ENCODE assay signal across 23 cellular contexts in the genomic region with DNA sequence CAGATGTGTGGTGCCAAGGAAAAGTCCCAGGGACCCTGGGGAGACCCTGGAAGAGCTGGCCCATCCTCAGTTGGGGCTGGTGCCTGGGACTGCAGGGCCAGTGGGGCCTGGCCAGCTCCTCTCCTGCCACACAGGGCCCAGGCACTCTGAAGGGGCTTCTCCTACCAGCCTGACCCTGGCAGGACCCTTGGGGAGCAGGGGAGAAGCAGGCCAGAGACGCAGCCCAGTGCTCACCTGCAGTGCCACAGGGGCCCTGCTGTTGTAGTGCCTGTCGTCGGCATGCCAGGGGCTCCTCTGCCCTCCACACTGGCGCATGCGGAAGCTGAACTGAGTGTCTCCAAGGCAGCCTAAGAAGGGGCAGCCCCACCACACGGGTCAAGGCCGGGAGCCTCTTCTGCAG.
"Had no signal": no experiment of that assay in that cellular context is flagged by ENCODE, and none has a peak within 500 bp of the region (broad histone marks: within the 10 kb centered on the region; RNA-seq: fewer than 3 reads in every experiment).

No MANE protein-coding gene starts in this region.

- H3K9me3 Mint-ChIP-seq: activated CD4-positive, alpha-beta memory T cell treated with anti-CD3 and anti-CD28 coated beads, Interleukin-2, amount 10 ng/mL, durations not matched to agents 7 days and 5 days; activated naive CD4-positive, alpha-beta T cell treated with anti-CD3 and anti-CD28 coated beads for 36 hours; activated naive CD8-positive, alpha-beta T cell treated with anti-CD3 and anti-CD28 coated beads, Interleukin-2, amount 50 U/mL, for 24 hours; activated T-cell treated with anti-CD3 and anti-CD28 coated beads, Interleukin-2, amount 50 U/mL, for 72 hours; memory B cell; neural crest cell; stimulated activated effector memory CD8-positive, alpha-beta T cell treated with anti-CD3 and anti-CD28 coated beads, Interleukin-12 subunit alpha, Interleukin-12 subunit beta, amount 100 ng/mL, for 72 hours had no signal

- H3K27me3 Mint-ChIP-seq: activated CD4-positive, alpha-beta memory T cell treated with anti-CD3 and anti-CD28 coated beads, Interleukin-2, amount 10 ng/mL, durations not matched to agents 7 days and 5 days; activated naive CD8-positive, alpha-beta T cell treated with anti-CD3 and anti-CD28 coated beads, Interleukin-2, amount 50 U/mL, for 24 hours; memory B cell had no signal

- H3K27me3 ChIP-seq: body of pancreas, cardiac muscle cell, gastroesophageal sphincter, stomach, uterus had no signal

- ATAC-seq: activated naive CD8-positive, alpha-beta T cell treated with anti-CD3 and anti-CD28 coated beads, Interleukin-2, amount 50 U/mL, for 24 hours; activated T-cell treated with anti-CD3 and anti-CD28 coated beads, Interleukin-2, amount 50 U/mL, for 72 hours; body of pancreas; gastroesophageal sphincter; left cardiac atrium; mucosa of descending colon; sciatic nerve; stimulated activated effector memory CD8-positive, alpha-beta T cell treated with anti-CD3 and anti-CD28 coated beads, Interleukin-12 subunit alpha, Interleukin-12 subunit beta, amount 100 ng/mL, for 72 hours had no signal

- H3K9me3 ChIP-seq: body of pancreas, gastroesophageal sphincter, mucosa of descending colon, stomach, uterus had no signal

- H3K4me3 Mint-ChIP-seq: activated CD4-positive, alpha-beta memory T cell treated with anti-CD3 and anti-CD28 coated beads, Interleukin-2, amount 10 ng/mL, durations not matched to agents 7 days and 5 days; activated naive CD4-positive, alpha-beta T cell treated with anti-CD3 and anti-CD28 coated beads for 36 hours; activated naive CD8-positive, alpha-beta T cell treated with anti-CD3 and anti-CD28 coated beads, Interleukin-2, amount 50 U/mL, for 24 hours; activated T-cell treated with anti-CD3 and anti-CD28 coated beads, Interleukin-2, amount 50 U/mL, for 72 hours; memory B cell; neural crest cell; stimulated activated effector memory CD8-positive, alpha-beta T cell treated with anti-CD3 and anti-CD28 coated beads, Interleukin-12 subunit alpha, Interleukin-12 subunit beta, amount 100 ng/mL, for 72 hours had no signal

- DNase-seq: activated CD4-positive, alpha-beta memory T cell treated with anti-CD3 and anti-CD28 coated beads, Interleukin-2, amount 10 ng/mL, durations not matched to agents 7 days and 5 days; activated CD4-positive, alpha-beta T cell treated with anti-CD3 and anti-CD28 coated beads for 48 hours; activated effector memory CD4-positive, alpha-beta T cell treated with Interleukin-2 at 50 U/mL for 16 hours; activated naive CD4-positive, alpha-beta T cell treated with anti-CD3 and anti-CD28 coated beads for 36 hours; activated naive CD8-positive, alpha-beta T cell treated with anti-CD3 and anti-CD28 coated beads, Interleukin-2, amount 50 U/mL, for 24 hours; activated T-cell treated with anti-CD3 and anti-CD28 coated beads, Interleukin-2, amount 50 U/mL, for 72 hours; body of pancreas; head of caudate nucleus; hypothalamus; left cardiac atrium; small intestine; stimulated activated CD4-positive, alpha-beta T cell treated with anti-CD3 and anti-CD28 coated beads, Interleukin-2, amount 100 ng/mL, for 24 hours; stomach; uterus had no signal

- H3K27ac ChIP-seq: body of pancreas, cardiac muscle cell, epithelial cell of prostate, gastroesophageal sphincter, stomach, uterus had no signal

- H3K4me1 ChIP-seq: body of pancreas, uterus had no signal

- H3K4me3 ChIP-seq: body of pancreas, cardiac muscle cell, gastroesophageal sphincter, mucosa of descending colon, stomach, uterus had no signal

- H3K36me3 Mint-ChIP-seq: memory B cell; stimulated activated effector memory CD8-positive, alpha-beta T cell treated with anti-CD3 and anti-CD28 coated beads, Interleukin-12 subunit alpha, Interleukin-12 subunit beta, amount 100 ng/mL, for 72 hours had no signal

- FAIRE-seq: islet of Langerhans, small intestine had no signal

- H3K27ac Mint-ChIP-seq: activated CD4-positive, alpha-beta memory T cell treated with anti-CD3 and anti-CD28 coated beads, Interleukin-2, amount 10 ng/mL, durations not matched to agents 7 days and 5 days; activated naive CD4-positive, alpha-beta T cell treated with anti-CD3 and anti-CD28 coated beads for 36 hours; activated naive CD8-positive, alpha-beta T cell treated with anti-CD3 and anti-CD28 coated beads, Interleukin-2, amount 50 U/mL, for 24 hours; activated T-cell treated with anti-CD3 and anti-CD28 coated beads, Interleukin-2, amount 50 U/mL, for 72 hours; memory B cell; stimulated activated effector memory CD8-positive, alpha-beta T cell treated with anti-CD3 and anti-CD28 coated beads, Interleukin-12 subunit alpha, Interleukin-12 subunit beta, amount 100 ng/mL, for 72 hours had no signal

- H3K36me3 ChIP-seq: cardiac muscle cell, gastroesophageal sphincter, uterus had no signal
